In the genomic region with DNA sequence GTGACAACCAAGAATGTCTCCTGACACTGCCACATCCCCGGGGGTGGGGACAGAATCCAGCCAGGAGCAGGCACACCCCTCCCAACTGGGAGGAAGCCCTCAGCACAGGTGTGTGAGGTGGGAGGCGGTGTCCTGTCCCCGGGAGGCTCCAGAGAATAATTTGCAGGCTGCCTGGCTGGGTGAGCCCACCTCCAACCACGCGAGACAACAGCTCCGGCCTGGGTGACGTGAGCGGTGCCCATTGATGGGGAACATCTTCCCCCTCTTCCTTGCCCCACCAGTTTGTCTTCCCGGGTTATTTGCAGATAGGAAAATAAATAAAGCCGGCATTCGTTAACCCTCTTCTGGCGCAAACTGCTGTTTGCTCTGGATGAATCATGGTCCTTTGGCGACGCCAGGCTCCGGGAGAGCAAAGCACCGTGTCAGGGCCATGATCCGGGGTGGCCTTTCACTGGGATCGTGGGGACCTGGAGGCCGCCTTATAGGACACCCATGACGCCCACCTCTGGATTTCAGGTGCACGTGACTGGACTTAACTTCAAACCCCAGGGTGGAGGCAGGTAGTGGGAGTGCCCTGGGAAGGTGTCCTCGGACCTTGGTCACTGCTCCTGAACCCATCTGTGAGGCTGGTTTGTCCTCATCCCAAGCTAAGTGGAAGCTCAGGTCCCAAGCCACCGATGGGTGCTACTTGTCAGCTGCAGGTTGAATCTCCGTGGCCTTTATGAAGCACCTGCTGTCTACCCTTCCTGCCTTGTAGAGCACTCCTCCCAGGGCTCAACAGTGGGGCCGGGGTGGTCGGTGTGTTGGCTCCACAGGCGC, we compare ENCODE assay signal across 12 cellular contexts. TPM values are rescaled to one million over a fixed set of nuclear protein-coding genes. Genes with fewer than 3 reads are reported as not detected.
DNase-seq lines count a peak whose midpoint lies in the region.
"Had no signal": no experiment of that assay in that cellular context is flagged by ENCODE, and none has a peak within 500 bp of the region (broad histone marks: within the 10 kb centered on the region; RNA-seq: fewer than 3 reads in every experiment).

No MANE protein-coding gene starts in this region.

- CTCF ChIA-PET in activated naive CD4-positive, alpha-beta T cell treated with anti-CD3 and anti-CD28 coated beads for 36 hours (lab: Charles Lee) = interaction anchor here (0.7 to 1.3 kb wide), 3 partner anchors 12 to 16 kb away, joined by 3 to 4 read pairs (median 3); no protein-coding TSS in a partner anchor

- no peaks in the 10 kb centered on the region for H3K9me3 Mint-ChIP-seq in activated naive CD4-positive, alpha-beta T cell treated with anti-CD3 and anti-CD28 coated beads for 36 hours

- intact Hi-C loops in posterior vena cava (cut with DNase I) = loop anchor here in 1 of 2 donors (5.0 kb wide), 1 partner anchor 1513 kb away; no protein-coding TSS in a partner anchor
- intact Hi-C loops in activated naive CD4-positive, alpha-beta T cell treated with anti-CD3 and anti-CD28 coated beads for 36 hours (cut with micrococcal nuclease) = no loop called here

- no peaks in the 10 kb centered on the region for H3K36me3 Mint-ChIP-seq in activated naive CD4-positive, alpha-beta T cell treated with anti-CD3 and anti-CD28 coated beads for 36 hours (ENCODE audit: low read depth)

- H3K4me3 Mint-ChIP-seq in activated naive CD4-positive, alpha-beta T cell treated with anti-CD3 and anti-CD28 coated beads for 36 hours = no peak overlapping the region

- no peaks in the 10 kb centered on the region for H3K27me3 Mint-ChIP-seq in activated naive CD4-positive, alpha-beta T cell treated with anti-CD3 and anti-CD28 coated beads for 36 hours (ENCODE audit: low read depth)

- no peak overlapping the region for H3K27ac Mint-ChIP-seq in activated naive CD4-positive, alpha-beta T cell treated with anti-CD3 and anti-CD28 coated beads for 36 hours

- DNase-seq in NCI-H146 (lab: John Stamatoyannopoulos, UW) (peak; percentile 44), NCI-H146 treated with DMSO at 0.1 percent for 48 hours (lab: John Stamatoyannopoulos, UW; ENCODE audit: unreplicated experiment) (no peak), NCI-H2196 treated with DMSO at 0.1 percent for 48 hours (lab: John Stamatoyannopoulos, UW; ENCODE audit: unreplicated experiment) (peak; percentile 15), dermis blood vessel endothelial cell (peak; percentile 36), posterior vena cava (ENCODE audit: low spot score) (peak; percentile 55), DMS114 treated with DMSO at 0.1 percent for 48 hours (lab: John Stamatoyannopoulos, UW; ENCODE audit: unreplicated experiment) (no peak)
- DNase-seq in stimulated activated CD4-positive, alpha-beta T cell treated with anti-CD3 and anti-CD28 coated beads, Interleukin-4, amount 100 ng/mL, for 24 hours = no peak
- DNase-seq in activated naive CD4-positive, alpha-beta T cell treated with anti-CD3 and anti-CD28 coated beads for 36 hours = no peak
- DNase-seq: activated CD4-positive, CD25-positive, alpha-beta regulatory T cell; NCI-H226 had no signal

- H3K4me1 Mint-ChIP-seq in activated naive CD4-positive, alpha-beta T cell treated with anti-CD3 and anti-CD28 coated beads for 36 hours (ENCODE audit: low read depth) = no peaks in the 10 kb centered on the region

RNA-seq across cellular contexts. Expression of a gene that starts 13.9 kb away (rescaled TPM):
- total RNA-seq in dermis blood vessel endothelial cell = 445 and 452 TPM in 2 replicates
- 100 to 1,000 TPM in 1 of 2 donors, 10 to 100 TPM in 1; 65.8 to 100 TPM for total RNA-seq in posterior vena cava
- total RNA-seq in activated naive CD4-positive, alpha-beta T cell treated with anti-CD3 and anti-CD28 coated beads for 36 hours = under 1 TPM; 0.22 to 0.74 TPM

RNA-seq across cellular contexts. Expression of a gene that starts 20.3 kb away (rescaled TPM):
- total RNA-seq in dermis blood vessel endothelial cell (11.9 and 16.0 TPM in 2 replicates), posterior vena cava (10 to 100 TPM; 17.2 to 18.5 TPM)
- 10 to 100 TPM; 14.8 to 14.9 TPM for total RNA-seq in activated naive CD4-positive, alpha-beta T cell treated with anti-CD3 and anti-CD28 coated beads for 36 hours

RNA-seq across cellular contexts. Expression of a gene that starts 49.0 kb away (rescaled TPM):
- not detected in 2 replicates for total RNA-seq in dermis blood vessel endothelial cell
- not detected for total RNA-seq in posterior vena cava
- under 1 TPM in 1 of 2 experiments, not detected in 1; 0.10 TPM for total RNA-seq in activated naive CD4-positive, alpha-beta T cell treated with anti-CD3 and anti-CD28 coated beads for 36 hours
- total RNA-seq: fibroblast of villous mesenchyme, tibial nerve had no signal

Comparison
In these comparisons a context has a peak if more than half of its experiments do, and no peak if none do; other contexts are left out.
1. DNase-seq: peak in NCI-H146 (single experiment), NCI-H2196 treated with DMSO at 0.1 percent for 48 hours (single experiment), dermis blood vessel endothelial cell (single experiment) and posterior vena cava (single experiment); none in NCI-H146 treated with DMSO at 0.1 percent for 48 hours (single experiment), DMS114 treated with DMSO at 0.1 percent for 48 hours (single experiment), stimulated activated CD4-positive, alpha-beta T cell treated with anti-CD3 and anti-CD28 coated beads, Interleukin-4, amount 100 ng/mL, for 24 hours (single experiment) and activated naive CD4-positive, alpha-beta T cell treated with anti-CD3 and anti-CD28 coated beads for 36 hours (single experiment).
2. RNA of a gene that starts 13.9 kb away (total RNA-seq): 445 to 452 TPM in dermis blood vessel endothelial cell and 65.8 to 100 TPM in posterior vena cava; 0.22 to 0.74 TPM in activated naive CD4-positive, alpha-beta T cell treated with anti-CD3 and anti-CD28 coated beads for 36 hours; every median in the first group is over 10 times any median in the second.